Comparison of ENCODE assay signal across 26 cellular contexts in genomic region chr10:74814792-74815191, GRCh38.
"Had no signal": no experiment of that assay in that cellular context is flagged by ENCODE, and none has a peak within 500 bp of the region (broad histone marks: within the 10 kb centered on the region; RNA-seq: fewer than 3 reads in every experiment).

No MANE protein-coding gene starts in this region.

- H3K4me1 Mint-ChIP-seq: activated T-helper 17 cell treated with anti-CD3 and anti-CD28 coated beads, Interleukin-2, amount 50 U/mL, for 72 hours had no signal

- H3K27ac ChIP-seq: brain microvascular endothelial cell, esophagus muscularis mucosa, foreskin keratinocyte, gastrocnemius medialis had no signal

- H3K4me3 ChIP-seq: esophagus muscularis mucosa, gastrocnemius medialis had no signal

- H3K27me3 ChIP-seq: brain microvascular endothelial cell, esophagus muscularis mucosa, gastrocnemius medialis had no signal

- H3K9me3 ChIP-seq: gastrocnemius medialis had no signal

- H3K4me3 Mint-ChIP-seq: activated CD4-positive, alpha-beta T cell treated with anti-CD3 and anti-CD28 coated beads, Interleukin-2, amount 10 ng/mL, durations not matched to agents 7 days and 5 days; activated CD8-positive, alpha-beta T cell treated with anti-CD3 and anti-CD28 coated beads for 36 hours; activated naive CD8-positive, alpha-beta T cell; activated T-cell treated with anti-CD3 and anti-CD28 coated beads, Interleukin-2, amount 50 U/mL, for 4 hours; activated T-helper 17 cell treated with anti-CD3 and anti-CD28 coated beads, Interleukin-2, amount 50 U/mL, for 72 hours; effector memory CD8-positive, alpha-beta T cell had no signal

- H3K27ac Mint-ChIP-seq: activated CD4-positive, alpha-beta T cell treated with anti-CD3 and anti-CD28 coated beads, Interleukin-2, amount 10 ng/mL, durations not matched to agents 7 days and 5 days; activated CD8-positive, alpha-beta T cell treated with anti-CD3 and anti-CD28 coated beads for 36 hours; activated naive CD8-positive, alpha-beta T cell; activated T-helper 17 cell treated with anti-CD3 and anti-CD28 coated beads, Interleukin-2, amount 50 U/mL, for 72 hours; effector memory CD8-positive, alpha-beta T cell; WTC11 had no signal

- DNase-seq: activated CD4-positive, alpha-beta T cell treated with anti-CD3 and anti-CD28 coated beads for 1 hour; activated CD4-positive, alpha-beta T cell treated with anti-CD3 and anti-CD28 coated beads for 4 hours; activated CD4-positive, alpha-beta T cell treated with anti-CD3 and anti-CD28 coated beads, Interleukin-2, amount 10 ng/mL, durations not matched to agents 7 days and 5 days; activated CD4-positive, alpha-beta T cell treated with anti-CD3 and anti-CD28 coated beads, Interleukin-2, amount 50 U/mL, for 4 hours; activated CD8-positive, alpha-beta T cell treated with anti-CD3 and anti-CD28 coated beads for 36 hours; activated effector memory CD4-positive, alpha-beta T cell treated with Interleukin-2 at 50 U/mL for 16 hours; activated gamma-delta T cell treated with Interleukin-2 at 50 U/mL for 16 hours; activated naive CD4-positive, alpha-beta T cell treated with anti-CD3 and anti-CD28 coated beads, Interleukin-2, amount 50 U/mL, for 16 hours; activated naive CD4-positive, alpha-beta T cell treated with Interleukin-2 at 50 U/mL for 16 hours; activated T-cell treated with anti-CD3 and anti-CD28 coated beads, Interleukin-2, amount 50 U/mL, for 4 hours; amniotic stem cell; anterior cingulate cortex; brain microvascular endothelial cell; caudate nucleus; cortex of kidney; dermis blood vessel endothelial cell; effector CD4-positive, alpha-beta T cell; effector memory CD8-positive, alpha-beta T cell; erythroblast; foreskin keratinocyte; gastrocnemius medialis; T-helper 2 cell had no signal

- ATAC-seq: activated CD8-positive, alpha-beta T cell treated with anti-CD3 and anti-CD28 coated beads for 36 hours; activated T-cell treated with anti-CD3 and anti-CD28 coated beads, Interleukin-2, amount 50 U/mL, for 4 hours; activated T-helper 17 cell treated with anti-CD3 and anti-CD28 coated beads, Interleukin-2, amount 50 U/mL, for 72 hours; effector memory CD8-positive, alpha-beta T cell; foreskin keratinocyte; gastrocnemius medialis had no signal

- H3K27me3 Mint-ChIP-seq: activated CD4-positive, alpha-beta T cell treated with anti-CD3 and anti-CD28 coated beads, Interleukin-2, amount 10 ng/mL, durations not matched to agents 7 days and 5 days; activated CD8-positive, alpha-beta T cell treated with anti-CD3 and anti-CD28 coated beads for 36 hours; activated naive CD8-positive, alpha-beta T cell; activated T-helper 17 cell treated with anti-CD3 and anti-CD28 coated beads, Interleukin-2, amount 50 U/mL, for 72 hours; effector memory CD8-positive, alpha-beta T cell had no signal

- H3K9me3 Mint-ChIP-seq: effector memory CD8-positive, alpha-beta T cell had no signal

- H3K4me1 ChIP-seq: esophagus muscularis mucosa, foreskin keratinocyte, gastrocnemius medialis had no signal

- H3K36me3 ChIP-seq: brain microvascular endothelial cell, esophagus muscularis mucosa, gastrocnemius medialis had no signal
